In the genomic region with DNA sequence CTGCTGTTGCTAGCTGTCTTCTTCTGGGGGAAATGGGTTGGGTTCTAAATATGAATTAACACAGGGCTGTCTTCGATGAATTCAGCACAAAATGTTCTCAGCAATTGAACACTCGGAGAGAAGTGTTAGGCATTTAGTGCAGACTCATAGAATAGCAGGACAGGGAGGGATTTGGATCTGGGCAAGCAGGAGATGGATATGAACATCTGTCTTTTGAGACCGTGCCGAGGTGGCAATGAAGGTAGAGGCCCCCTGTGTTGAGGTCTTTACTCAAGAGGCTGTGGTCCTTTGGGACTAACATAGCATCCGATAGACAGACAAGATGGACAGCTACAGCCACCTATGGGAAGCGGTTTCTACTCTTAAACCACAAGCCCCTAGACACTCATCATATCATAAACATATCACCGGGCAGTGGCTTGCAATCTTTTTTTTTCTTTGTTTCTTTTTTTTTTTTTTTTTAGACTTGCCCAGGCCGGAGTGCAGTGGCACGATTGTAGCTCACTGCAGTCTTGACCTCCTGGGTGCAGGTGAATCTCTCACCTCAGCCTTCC, we compare ENCODE assay signal across 9 cellular contexts. TPM values are rescaled to one million over a fixed set of nuclear protein-coding genes. Genes with fewer than 3 reads are reported as not detected.
DNase-seq lines count a peak whose midpoint lies in the region; ATAC-seq and TF ChIP-seq lines count a peak whose summit lies in the region.
"Had no signal": no experiment of that assay in that cellular context is flagged by ENCODE, and none has a peak within 500 bp of the region (broad histone marks: within the 10 kb centered on the region; RNA-seq: fewer than 3 reads in every experiment).

No MANE protein-coding gene starts in this region.

- H3K27me3 ChIP-seq in CD4-positive, alpha-beta T cell (ENCODE audit: control insufficient read depth, insufficient read depth, low read length) = no peaks in the 10 kb centered on the region
- no peaks in the 10 kb centered on the region for H3K27me3 ChIP-seq in naive thymus-derived CD4-positive, alpha-beta T cell (ENCODE audit: control insufficient read depth in 2 of 2, insufficient read depth in 2 of 2, low read length in 2 of 2)

- H3K36me3 ChIP-seq in naive thymus-derived CD4-positive, alpha-beta T cell (ENCODE audit: control insufficient read depth in 2 of 3, insufficient read depth in 3 of 3, low read length in 3 of 3) = peaks cover 0 to 5% (median 0%) of the 10 kb centered on the region in 3 experiments
- H3K36me3 ChIP-seq in mucosa of descending colon (ENCODE audit: low read depth) = no peaks in the 10 kb centered on the region

- no peaks in the 10 kb centered on the region for H3K9me3 Mint-ChIP-seq in CD4-positive, alpha-beta T cell
- H3K9me3 Mint-ChIP-seq in activated T-helper 17 cell treated with anti-CD3 and anti-CD28 coated beads, Interleukin-2, amount 50 U/mL, for 72 hours = peaks cover 5% of the 10 kb centered on the region
- peaks cover 0 to 14% (median 0%) of the 10 kb centered on the region in 11 donors for H3K9me3 Mint-ChIP-seq in naive thymus-derived CD4-positive, alpha-beta T cell

- POLR2A ChIA-PET in CD4-positive, alpha-beta T cell (lab: Charles Lee) = no interaction called here
- POLR2A ChIA-PET in naive thymus-derived CD4-positive, alpha-beta T cell (lab: Charles Lee) = no interaction called here

- no peak for DNase-seq in CD4-positive, alpha-beta T cell
- DNase-seq in naive thymus-derived CD4-positive, alpha-beta T cell = no peak
- DNase-seq in islet precursor cell (no peak), mucosa of descending colon (no peak)
- DNase-seq: NCI-H510A had no signal

- H3K4me1 Mint-ChIP-seq in CD4-positive, alpha-beta T cell (ENCODE audit: low read depth) = peaks cover 97% of the 10 kb centered on the region
- peaks cover 77% of the 10 kb centered on the region for H3K4me1 Mint-ChIP-seq in activated T-helper 17 cell treated with anti-CD3 and anti-CD28 coated beads, Interleukin-2, amount 50 U/mL, for 72 hours
- peaks cover 87 to 97% (median 95%) of the 10 kb centered on the region in 7 donors for H3K4me1 Mint-ChIP-seq in naive thymus-derived CD4-positive, alpha-beta T cell

- peaks cover 28% of the 10 kb centered on the region for H3K36me3 Mint-ChIP-seq in CD4-positive, alpha-beta T cell (ENCODE audit: low read depth)
- H3K36me3 Mint-ChIP-seq in activated T-helper 17 cell treated with anti-CD3 and anti-CD28 coated beads, Interleukin-2, amount 50 U/mL, for 72 hours (ENCODE audit: low read depth) = peaks cover 100% of the 10 kb centered on the region
- H3K36me3 Mint-ChIP-seq in naive thymus-derived CD4-positive, alpha-beta T cell = peaks cover 12 to 54% (median 23%) of the 10 kb centered on the region in 5 donors

- ATAC-seq in CD4-positive, alpha-beta T cell (ENCODE audit: poor library complexity) = no peak
- ATAC-seq in HG02759 (IDR thresholded peaks at IDR 0.05; ENCODE audit: unreplicated experiment) = peak; percentile 35
- ATAC-seq in activated T-helper 17 cell treated with anti-CD3 and anti-CD28 coated beads, Interleukin-2, amount 50 U/mL, for 72 hours (replicated peaks) = no peak
- no peak for ATAC-seq in naive thymus-derived CD4-positive, alpha-beta T cell
- no peak for ATAC-seq in HG03439 (IDR thresholded peaks at IDR 0.05; ENCODE audit: unreplicated experiment)
- ATAC-seq in HG03469 (IDR thresholded peaks at IDR 0.05; ENCODE audit: unreplicated experiment) = no peak
- ATAC-seq in mucosa of descending colon = no peak

- H3K4me3 ChIP-seq in naive thymus-derived CD4-positive, alpha-beta T cell (ENCODE audit: low read length) = peak overlapping the region; percentile 45
- no peak overlapping the region for H3K4me3 ChIP-seq in mucosa of descending colon

- TF ChIP-seq CTCF in CD4-positive, alpha-beta T cell (IDR thresholded peaks at IDR 0.05) = no peak
- TF ChIP-seq CTCF in mucosa of descending colon (IDR thresholded peaks at IDR 0.05) = no peak

- H3K27ac Mint-ChIP-seq in CD4-positive, alpha-beta T cell = peak overlapping the region; percentile 83
- H3K27ac Mint-ChIP-seq in activated T-helper 17 cell treated with anti-CD3 and anti-CD28 coated beads, Interleukin-2, amount 50 U/mL, for 72 hours = peak overlapping the region; percentile 99
- peak overlapping the region in 7 of 9 donors; percentile 21 to 95 (median 63) for H3K27ac Mint-ChIP-seq in naive thymus-derived CD4-positive, alpha-beta T cell

- peak overlapping the region; percentile 82 for H3K4me3 Mint-ChIP-seq in CD4-positive, alpha-beta T cell
- peak overlapping the region; percentile 85 for H3K4me3 Mint-ChIP-seq in activated T-helper 17 cell treated with anti-CD3 and anti-CD28 coated beads, Interleukin-2, amount 50 U/mL, for 72 hours
- H3K4me3 Mint-ChIP-seq in naive thymus-derived CD4-positive, alpha-beta T cell = peak overlapping the region; percentile 57 to 96 (median 74)

- intact Hi-C loops in CD4-positive, alpha-beta T cell (cut with DNase I, micrococcal nuclease) = loop anchor here (2.0 to 10.0 kb wide), 4 partner anchors 13 to 1303 kb away; partner anchors contain the start of genes P2RY8 (in 1 of the 2) and SLC25A6 (in 1 of the 2)
- intact Hi-C loops in naive thymus-derived CD4-positive, alpha-beta T cell (cut with micrococcal nuclease) = loop anchor here (2.0 to 10.0 kb wide), 3 partner anchors 53 to 1017 kb away; partner anchors contain the start of gene PRKX (in 1 of the 2)
- intact Hi-C loops in mucosa of descending colon (cut with DNase I, micrococcal nuclease) = no loop called here

- no peaks in the 10 kb centered on the region for H3K27me3 Mint-ChIP-seq in CD4-positive, alpha-beta T cell
- H3K27me3 Mint-ChIP-seq in activated T-helper 17 cell treated with anti-CD3 and anti-CD28 coated beads, Interleukin-2, amount 50 U/mL, for 72 hours = no peaks in the 10 kb centered on the region
- no peaks in the 10 kb centered on the region for H3K27me3 Mint-ChIP-seq in naive thymus-derived CD4-positive, alpha-beta T cell

- peak overlapping the region; percentile 39 for H3K27ac ChIP-seq in CD4-positive, alpha-beta T cell (ENCODE audit: low read depth, low read length)
- H3K27ac ChIP-seq in naive thymus-derived CD4-positive, alpha-beta T cell (ENCODE audit: low read depth, low read length) = no peak overlapping the region

- peaks cover 56 to 92% of the 10 kb centered on the region in 2 donors for H3K4me1 ChIP-seq in naive thymus-derived CD4-positive, alpha-beta T cell (ENCODE audit: control insufficient read depth in 2 of 2, insufficient read depth in 2 of 2, low read length in 2 of 2)
- peaks cover 21% of the 10 kb centered on the region for H3K4me1 ChIP-seq in mucosa of descending colon (ENCODE audit: low read depth)

- CTCF ChIA-PET in CD4-positive, alpha-beta T cell (lab: Charles Lee) = no interaction called here
- CTCF ChIA-PET in naive thymus-derived CD4-positive, alpha-beta T cell (lab: Charles Lee) = no interaction called here

- no peaks in the 10 kb centered on the region for H3K9me3 ChIP-seq in CD4-positive, alpha-beta T cell (ENCODE audit: control insufficient read depth, low read length)
- H3K9me3 ChIP-seq in naive thymus-derived CD4-positive, alpha-beta T cell (ENCODE audit: control insufficient read depth in 2 of 3, low read length in 3 of 3) = no peaks in the 10 kb centered on the region
- H3K9me3 ChIP-seq in mucosa of descending colon = no peaks in the 10 kb centered on the region

RNA-seq across cellular contexts. Expression of gene CD99, which starts 6.7 kb away (rescaled TPM):
- total RNA-seq in CD4-positive, alpha-beta T cell = 100 to 1,000 TPM; 170 to 184 TPM
- 100 to 1,000 TPM; 157 to 231 TPM for total RNA-seq in activated T-helper 17 cell treated with anti-CD3 and anti-CD28 coated beads, Interleukin-2, amount 50 U/mL, for 72 hours
- 100 to 1,000 TPM; 112 to 293 (median 181) TPM for total RNA-seq in naive thymus-derived CD4-positive, alpha-beta T cell
- polyA plus RNA-seq in naive thymus-derived CD4-positive, alpha-beta T cell = 100 to 1,000 TPM; 151 to 153 TPM
- 100 to 1,000 TPM; 147 to 326 (median 171) TPM for total RNA-seq in mucosa of descending colon

RNA-seq across cellular contexts. Expression of gene XG, which starts 54.0 kb away (rescaled TPM):
- total RNA-seq in CD4-positive, alpha-beta T cell = not detected
- under 1 TPM in 1 of 2 donors, not detected in 1; 0.34 TPM for total RNA-seq in activated T-helper 17 cell treated with anti-CD3 and anti-CD28 coated beads, Interleukin-2, amount 50 U/mL, for 72 hours
- under 1 TPM in 2 of 5 experiments, not detected in 3; 0.22 to 0.71 TPM for total RNA-seq in naive thymus-derived CD4-positive, alpha-beta T cell
- polyA plus RNA-seq in naive thymus-derived CD4-positive, alpha-beta T cell = not detected
- 1 to 10 TPM in 1 of 3 donors, not detected in 2; 2.6 TPM for total RNA-seq in mucosa of descending colon

Comparison
In these comparisons a context has a peak if more than half of its experiments do, and no peak if none do; other contexts are left out.
1. intact Hi-C loops: an anchor here in CD4-positive, alpha-beta T cell (2.0 to 10.0 kb wide) and naive thymus-derived CD4-positive, alpha-beta T cell (2.0 to 10.0 kb wide); none called in mucosa of descending colon.